10 cellular contexts compared by ENCODE assay signal in genomic region chr16:88331989-88332920, GRCh38. TPM values are rescaled to one million over a fixed set of nuclear protein-coding genes. Genes with fewer than 3 reads are reported as not detected.
A peak's percentile ranks its signal among the peaks of the same experiment; 100 is the strongest.
DNase-seq lines count a peak whose midpoint lies in the region; ATAC-seq and TF ChIP-seq lines count a peak whose summit lies in the region.
"Had no signal": no experiment of that assay in that cellular context is flagged by ENCODE, and none has a peak within 500 bp of the region (broad histone marks: within the 10 kb centered on the region; RNA-seq: fewer than 3 reads in every experiment).

No MANE protein-coding gene starts in this region.

- no peaks in the 10 kb centered on the region for H3K9me3 ChIP-seq in prostate gland
- H3K9me3 ChIP-seq: lower lobe of right lung had no signal

- H3K36me3 ChIP-seq in prostate gland, result no peaks in the 10 kb centered on the region
- H3K36me3 ChIP-seq: lower lobe of right lung had no signal

- DNase-seq in Caki2 (ENCODE audit: low read depth) (peak; percentile 98), RWPE1 (ENCODE audit: low spot score) (peak; percentile 91), fibroblast of mammary gland (ENCODE audit: low read depth) (peak; percentile 100), prostate gland (ENCODE audit: low spot score) (peak; percentile 66), UCSD-AML1 (lab: John Stamatoyannopoulos, UW; ENCODE audit: unreplicated experiment) (no peak)
- no peak for DNase-seq in stimulated activated CD8-positive, alpha-beta memory T cell treated with anti-CD3 and anti-CD28 coated beads, Interleukin-4, amount 100 ng/mL, for 48 hours
- DNase-seq: activated naive CD4-positive, alpha-beta T cell treated with anti-CD3 and anti-CD28 coated beads, Interleukin-2, amount 50 U/mL, for 16 hours; lower lobe of right lung had no signal

- H3K4me3 ChIP-seq in fibroblast of mammary gland (ENCODE audit: control insufficient read depth, low read depth, low read length) (no peak overlapping the region), prostate gland (no peak overlapping the region)
- H3K4me3 ChIP-seq: lower lobe of right lung had no signal

- no peak for TF ChIP-seq CTCF in RWPE1 (conservative IDR thresholded peaks at IDR 0.05; ENCODE audit: low read depth)
- TF ChIP-seq CTCF in fibroblast of mammary gland (conservative IDR thresholded peaks at IDR 0.05; ENCODE audit: control insufficient read depth, insufficient read depth, low read depth, low read length), result no peak
- no peak for TF ChIP-seq CTCF in prostate gland (IDR thresholded peaks at IDR 0.05)

- in situ Hi-C loops in Caki2 (cut with HindIII; ENCODE audit: low pct_unique_long_range_greater_than_20kb, low sequenced_read_pairs), result no loop called here

- TF ChIP-seq POLR2A in prostate gland (IDR thresholded peaks at IDR 0.05), result no peak

- POLR2A ChIA-PET in RWPE1 (lab: Yijun Ruan, JAX; ENCODE audit: low non-redundant PET), result no interaction called here

- H3K27ac ChIP-seq in RWPE1 (peak overlapping the region; percentile 92), prostate gland (peak overlapping the region; percentile 5 to 53)
- H3K27ac ChIP-seq: lower lobe of right lung had no signal

- WGBS in prostate gland, result 36% methylated on average over 18 of the region's 23 CpGs

- ATAC-seq in HG03342 (IDR thresholded peaks at IDR 0.05; ENCODE audit: unreplicated experiment), result no peak
- no peak for ATAC-seq in GM21360 (IDR thresholded peaks at IDR 0.05; ENCODE audit: unreplicated experiment)

- no peaks in the 10 kb centered on the region for H3K4me1 ChIP-seq in prostate gland (replicated peaks)
- H3K4me1 ChIP-seq: lower lobe of right lung had no signal

- CTCF ChIA-PET in RWPE1 (lab: Yijun Ruan, JAX), result interaction anchor here (0.6 kb wide), 1 partner anchor 36 kb away, joined by 4 read pairs; no protein-coding TSS in a partner anchor

- intact Hi-C loops in prostate gland (cut with DNase I), result no loop called here

- no peaks in the 10 kb centered on the region for H3K27me3 ChIP-seq in prostate gland (replicated peaks; ENCODE audit: insufficient read depth)

RNA-seq across cellular contexts. Expression of gene ZNF469, which starts 50.5 kb away (rescaled TPM):
- 1.6 and 1.7 TPM in 2 replicates for total RNA-seq in Caki2 (2014; rRNA removed; shearing (Covaris generic); ENCODE audit: low replicate concordance)
- total RNA-seq in prostate gland, result 1 to 10 TPM; 3.6 to 4.4 TPM

Comparison
In these comparisons a context has a peak if more than half of its experiments do, and no peak if none do; other contexts are left out.
1. DNase-seq: peak in Caki2 (single experiment), RWPE1 (single experiment), fibroblast of mammary gland (single experiment) and prostate gland (single experiment); none in stimulated activated CD8-positive, alpha-beta memory T cell treated with anti-CD3 and anti-CD28 coated beads, Interleukin-4, amount 100 ng/mL, for 48 hours (single experiment) and UCSD-AML1 (single experiment).